ENCODE assay signal across 1 cellular context in the genomic region with DNA sequence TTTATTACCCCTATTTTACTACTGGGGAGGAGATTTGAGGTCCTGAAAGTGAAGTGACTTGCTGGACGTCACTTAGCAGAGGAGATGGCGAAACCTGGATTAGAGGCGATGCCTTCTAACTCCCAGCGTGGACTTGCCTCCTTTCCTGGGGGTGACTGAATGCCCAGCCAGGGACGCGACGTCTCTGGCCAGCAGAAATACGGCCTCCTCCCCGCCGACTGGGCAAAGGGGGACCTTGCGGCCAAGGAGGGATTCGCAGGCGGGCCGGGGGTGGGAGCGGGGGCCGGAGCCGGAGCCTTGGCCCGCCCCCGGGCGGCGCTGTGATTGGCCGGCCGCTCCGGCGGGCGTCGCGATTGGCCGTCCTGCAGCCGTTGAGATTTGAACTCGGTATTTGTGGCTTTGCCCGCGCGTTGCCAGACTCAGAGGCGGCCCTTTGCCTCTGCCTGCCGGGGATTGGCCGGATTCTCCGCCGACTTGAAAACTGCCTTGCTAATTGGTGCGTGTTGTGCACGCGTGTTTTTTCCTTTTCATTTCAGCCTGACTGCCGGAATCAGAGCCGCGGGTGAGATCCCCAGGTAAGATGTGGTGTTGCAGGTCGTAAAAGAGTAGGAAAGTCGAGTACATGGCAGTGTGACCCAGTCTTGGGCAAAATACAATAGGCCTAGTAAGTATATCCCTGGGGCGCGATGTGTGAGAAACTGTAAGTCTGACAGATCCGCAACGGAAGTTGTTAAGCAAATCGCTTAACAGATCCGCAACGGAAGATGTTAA.
A peak's percentile ranks its signal among the peaks of the same experiment; 100 is the strongest.
TF ChIP-seq lines count a peak whose summit lies in the region.

A gene with protein sequence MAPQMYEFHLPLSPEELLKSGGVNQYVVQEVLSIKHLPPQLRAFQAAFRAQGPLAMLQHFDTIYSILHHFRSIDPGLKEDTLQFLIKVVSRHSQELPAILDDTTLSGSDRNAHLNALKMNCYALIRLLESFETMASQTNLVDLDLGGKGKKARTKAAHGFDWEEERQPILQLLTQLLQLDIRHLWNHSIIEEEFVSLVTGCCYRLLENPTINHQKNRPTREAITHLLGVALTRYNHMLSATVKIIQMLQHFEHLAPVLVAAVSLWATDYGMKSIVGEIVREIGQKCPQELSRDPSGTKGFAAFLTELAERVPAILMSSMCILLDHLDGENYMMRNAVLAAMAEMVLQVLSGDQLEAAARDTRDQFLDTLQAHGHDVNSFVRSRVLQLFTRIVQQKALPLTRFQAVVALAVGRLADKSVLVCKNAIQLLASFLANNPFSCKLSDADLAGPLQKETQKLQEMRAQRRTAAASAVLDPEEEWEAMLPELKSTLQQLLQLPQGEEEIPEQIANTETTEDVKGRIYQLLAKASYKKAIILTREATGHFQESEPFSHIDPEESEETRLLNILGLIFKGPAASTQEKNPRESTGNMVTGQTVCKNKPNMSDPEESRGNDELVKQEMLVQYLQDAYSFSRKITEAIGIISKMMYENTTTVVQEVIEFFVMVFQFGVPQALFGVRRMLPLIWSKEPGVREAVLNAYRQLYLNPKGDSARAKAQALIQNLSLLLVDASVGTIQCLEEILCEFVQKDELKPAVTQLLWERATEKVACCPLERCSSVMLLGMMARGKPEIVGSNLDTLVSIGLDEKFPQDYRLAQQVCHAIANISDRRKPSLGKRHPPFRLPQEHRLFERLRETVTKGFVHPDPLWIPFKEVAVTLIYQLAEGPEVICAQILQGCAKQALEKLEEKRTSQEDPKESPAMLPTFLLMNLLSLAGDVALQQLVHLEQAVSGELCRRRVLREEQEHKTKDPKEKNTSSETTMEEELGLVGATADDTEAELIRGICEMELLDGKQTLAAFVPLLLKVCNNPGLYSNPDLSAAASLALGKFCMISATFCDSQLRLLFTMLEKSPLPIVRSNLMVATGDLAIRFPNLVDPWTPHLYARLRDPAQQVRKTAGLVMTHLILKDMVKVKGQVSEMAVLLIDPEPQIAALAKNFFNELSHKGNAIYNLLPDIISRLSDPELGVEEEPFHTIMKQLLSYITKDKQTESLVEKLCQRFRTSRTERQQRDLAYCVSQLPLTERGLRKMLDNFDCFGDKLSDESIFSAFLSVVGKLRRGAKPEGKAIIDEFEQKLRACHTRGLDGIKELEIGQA (N-terminal part only) (plus strand): TSS at position 523 of the 771 bp plus-strand sequence. CDS start 997 bp downstream, outside the sequence.

TF ChIP-seq in HepG2, 621 proteins besides CTCF, POLR2A, EP300 and RAD21 (continued from another document and continues in another):
- TF ChIP-seq, protein P1, sequence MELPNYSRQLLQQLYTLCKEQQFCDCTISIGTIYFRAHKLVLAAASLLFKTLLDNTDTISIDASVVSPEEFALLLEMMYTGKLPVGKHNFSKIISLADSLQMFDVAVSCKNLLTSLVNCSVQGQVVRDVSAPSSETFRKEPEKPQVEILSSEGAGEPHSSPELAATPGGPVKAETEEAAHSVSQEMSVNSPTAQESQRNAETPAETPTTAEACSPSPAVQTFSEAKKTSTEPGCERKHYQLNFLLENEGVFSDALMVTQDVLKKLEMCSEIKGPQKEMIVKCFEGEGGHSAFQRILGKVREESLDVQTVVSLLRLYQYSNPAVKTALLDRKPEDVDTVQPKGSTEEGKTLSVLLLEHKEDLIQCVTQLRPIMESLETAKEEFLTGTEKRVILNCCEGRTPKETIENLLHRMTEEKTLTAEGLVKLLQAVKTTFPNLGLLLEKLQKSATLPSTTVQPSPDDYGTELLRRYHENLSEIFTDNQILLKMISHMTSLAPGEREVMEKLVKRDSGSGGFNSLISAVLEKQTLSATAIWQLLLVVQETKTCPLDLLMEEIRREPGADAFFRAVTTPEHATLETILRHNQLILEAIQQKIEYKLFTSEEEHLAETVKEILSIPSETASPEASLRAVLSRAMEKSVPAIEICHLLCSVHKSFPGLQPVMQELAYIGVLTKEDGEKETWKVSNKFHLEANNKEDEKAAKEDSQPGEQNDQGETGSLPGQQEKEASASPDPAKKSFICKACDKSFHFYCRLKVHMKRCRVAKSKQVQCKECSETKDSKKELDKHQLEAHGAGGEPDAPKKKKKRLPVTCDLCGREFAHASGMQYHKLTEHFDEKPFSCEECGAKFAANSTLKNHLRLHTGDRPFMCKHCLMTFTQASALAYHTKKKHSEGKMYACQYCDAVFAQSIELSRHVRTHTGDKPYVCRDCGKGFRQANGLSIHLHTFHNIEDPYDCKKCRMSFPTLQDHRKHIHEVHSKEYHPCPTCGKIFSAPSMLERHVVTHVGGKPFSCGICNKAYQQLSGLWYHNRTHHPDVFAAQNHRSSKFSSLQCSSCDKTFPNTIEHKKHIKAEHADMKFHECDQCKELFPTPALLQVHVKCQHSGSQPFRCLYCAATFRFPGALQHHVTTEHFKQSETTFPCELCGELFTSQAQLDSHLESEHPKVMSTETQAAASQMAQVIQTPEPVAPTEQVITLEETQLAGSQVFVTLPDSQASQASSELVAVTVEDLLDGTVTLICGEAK (IDR thresholded peaks at IDR 0.05) = no peak
- TF ChIP-seq, protein P1 (CRISPR knock-in tag; IDR thresholded peaks at IDR 0.05) = 0 out of 2 replicates have a peak, but pooled peaks have one; percentile 5
- no peak; the same call in 1 of the 2 replicates for TF ChIP-seq ZBTB20 (CRISPR knock-in tag; IDR thresholded peaks at IDR 0.05; ENCODE audit: borderline replicate concordance, low read depth)
- TF ChIP-seq ZNF44 (CRISPR knock-in tag; IDR thresholded peaks at IDR 0.05) = no peak
- no peak for TF ChIP-seq ZNF431 (CRISPR knock-in tag; IDR thresholded peaks at IDR 0.05; ENCODE audit: borderline replicate concordance, low read depth)
- no peak; the same call in 1 of the 2 replicates for TF ChIP-seq ZNF777 (CRISPR knock-in tag; IDR thresholded peaks at IDR 0.05)
- TF ChIP-seq STAT6 (CRISPR knock-in tag; IDR thresholded peaks at IDR 0.05; ENCODE audit: borderline replicate concordance) = no peak
- TF ChIP-seq MBNL3 (CRISPR knock-in tag; conservative IDR thresholded peaks at IDR 0.05) = no peak
- no peak for TF ChIP-seq TRIM22 (IDR thresholded peaks at IDR 0.05)
- no peak for TF ChIP-seq MEIS1 (CRISPR knock-in tag; IDR thresholded peaks at IDR 0.05; ENCODE audit: borderline replicate concordance)
- TF ChIP-seq ZNF570 (CRISPR knock-in tag; IDR thresholded peaks at IDR 0.05; ENCODE audit: borderline replicate concordance) = no peak
- TF ChIP-seq JUNB (CRISPR knock-in tag; IDR thresholded peaks at IDR 0.05; ENCODE audit: borderline replicate concordance) = 0 out of 2 replicates have a peak, but pooled peaks have one; percentile 23
- no peak for TF ChIP-seq BCL6 (CRISPR knock-in tag; IDR thresholded peaks at IDR 0.05)
- no peak for TF ChIP-seq ZNF672 (CRISPR knock-in tag; IDR thresholded peaks at IDR 0.05)
- TF ChIP-seq NR1H2 (CRISPR knock-in tag; IDR thresholded peaks at IDR 0.05; ENCODE audit: borderline replicate concordance, low read depth) = 0 out of 2 replicates have a peak, but pooled peaks have one; percentile 21
- 0 out of 2 replicates have a peak, but pooled peaks have one; percentile 12 for TF ChIP-seq SKIL (CRISPR knock-in tag; IDR thresholded peaks at IDR 0.05; ENCODE audit: borderline replicate concordance)
- TF ChIP-seq ZNF296 (CRISPR knock-in tag; conservative IDR thresholded peaks at IDR 0.05) = no peak
- no peak for TF ChIP-seq ZSCAN22 (CRISPR knock-in tag; IDR thresholded peaks at IDR 0.05)
- 0 out of 2 replicates have a peak, but pooled peaks have one; percentile 28 for TF ChIP-seq ZSCAN31 (CRISPR knock-in tag; IDR thresholded peaks at IDR 0.05; ENCODE audit: low read depth)
- TF ChIP-seq ZSCAN20 (CRISPR knock-in tag; IDR thresholded peaks at IDR 0.05; ENCODE audit: borderline replicate concordance) = peak; percentile 73; the same call in 1 of the 2 replicates
- TF ChIP-seq ZNF543 (CRISPR knock-in tag; IDR thresholded peaks at IDR 0.05) = 0 out of 2 replicates have a peak, but pooled peaks have one; percentile 1
- no peak for TF ChIP-seq PRDM15 (CRISPR knock-in tag; IDR thresholded peaks at IDR 0.05)
- TF ChIP-seq ZNF343 (CRISPR knock-in tag; IDR thresholded peaks at IDR 0.05) = no peak
- TF ChIP-seq ZFP41 (CRISPR knock-in tag; IDR thresholded peaks at IDR 0.05; ENCODE audit: borderline replicate concordance) = no peak
- no peak for TF ChIP-seq MED8 (CRISPR knock-in tag; IDR thresholded peaks at IDR 0.05; ENCODE audit: insufficient replicate concordance)
